Comparison of ENCODE assay signal across 8 cellular contexts in genomic region chr19:1260749-1261511, GRCh38. TPM values are rescaled to one million over a fixed set of nuclear protein-coding genes. Genes with fewer than 3 reads are reported as not detected.
DNase-seq lines count a peak whose midpoint lies in the region; ATAC-seq, FAIRE-seq and TF ChIP-seq lines count a peak whose summit lies in the region.

No MANE protein-coding gene starts in this region.

- H3K27me3 ChIP-seq in AG04450 (ENCODE audit: control insufficient read depth, insufficient read depth, low read length) (no peaks in the 10 kb centered on the region), keratinocyte (ENCODE audit: control insufficient read depth, extremely low read depth, insufficient read depth, low read length) (no peaks in the 10 kb centered on the region)

- H3K4me3 ChIP-seq in AG04450 (ENCODE audit: low read depth, low read length): peak overlapping the region; percentile 66
- H3K4me3 ChIP-seq in keratinocyte (ENCODE audit: control insufficient read depth in 2 of 3, extremely low read depth in 1 of 3, insufficient read depth in 2 of 3, low read depth in 1 of 3, low read length in 3 of 3): peak overlapping the region; percentile 76 to 90 (median 90)

- H3K4me1 ChIP-seq in keratinocyte (ENCODE audit: control insufficient read depth, extremely low read depth, insufficient read depth, low read length): peaks cover 69% of the 10 kb centered on the region

- H3K4me2 ChIP-seq in keratinocyte (ENCODE audit: control insufficient read depth, extremely low read depth, insufficient read depth, low read depth, low read length): peak overlapping the region; percentile 96

- H2AFZ ChIP-seq in keratinocyte (ENCODE audit: control insufficient read depth, low read length): no peak overlapping the region

- CTCF ChIA-PET in AG04450 (lab: Charles Lee): no interaction called here

- peaks cover 2% of the 10 kb centered on the region for H3K9me1 ChIP-seq in keratinocyte (ENCODE audit: control insufficient read depth, extremely low read depth, insufficient read depth, low read length)

- peaks cover 16% of the 10 kb centered on the region for H3K79me2 ChIP-seq in keratinocyte (ENCODE audit: control insufficient read depth, insufficient read depth, low read length)

- H3K9me3 ChIP-seq in AG04450 (ENCODE audit: control insufficient read depth, insufficient read depth, low read length): no peaks in the 10 kb centered on the region; the same call in 1 of the 2 replicates
- H3K9me3 ChIP-seq in keratinocyte (ENCODE audit: control insufficient read depth, low read depth, low read length): no peaks in the 10 kb centered on the region

- peaks cover 12% of the 10 kb centered on the region for H4K20me1 ChIP-seq in keratinocyte (ENCODE audit: control insufficient read depth, extremely low read depth, insufficient read depth, low read length)

- peaks cover 12 to 29% of the 10 kb centered on the region in 2 experiments for H3K36me3 ChIP-seq in keratinocyte (ENCODE audit: control insufficient read depth in 2 of 2, extremely low read depth in 1 of 2, insufficient read depth in 2 of 2, low read length in 2 of 2)

- no peak for FAIRE-seq in keratinocyte (lab: Jason Lieb, UNC)

- DNase-seq in AG04450 (ENCODE audit: low read depth, low spot score) (peak; percentile 93), NCI-H446 (lab: John Stamatoyannopoulos, UW) (peak; percentile 93 to 99), caudate nucleus (lab: John Stamatoyannopoulos, UW) (peak; percentile 45 to 98 (median 93)), keratinocyte (ENCODE audit: low read depth, low spot score) (no peak)
- DNase-seq in activated CD4-positive, CD25-positive, alpha-beta regulatory T cell treated with anti-CD3 and anti-CD28 coated beads, Interleukin-2, amount 50 U/mL, for 16 hours (ENCODE audit: low read depth, low spot score): peak; percentile 93
- DNase-seq in stimulated activated CD4-positive, alpha-beta T cell treated with anti-CD3 and anti-CD28 coated beads, Interleukin-12 subunit alpha, Interleukin-12 subunit beta, amount 100 ng/mL, for 48 hours (ENCODE audit: low read depth in 2 of 3, low spot score in 1 of 3): peak; percentile 94 to 97 (median 95)

- H3K27ac ChIP-seq in AG04450 (ENCODE audit: low read depth, low read length) (peak overlapping the region; percentile 77), caudate nucleus (ENCODE audit: low read depth, low read length) (peak overlapping the region; percentile 89), keratinocyte (ENCODE audit: control insufficient read depth, insufficient read depth, low read length) (peak overlapping the region; percentile 89)

- dilution Hi-C loops in keratinocyte (cut with MboI; ENCODE audit: extremely low pct_ligation_motif_present, low sequenced_read_pairs): no loop called here

- H3K9ac ChIP-seq in keratinocyte (ENCODE audit: control insufficient read depth, extremely low read depth, insufficient read depth, low read length): peak overlapping the region; percentile 88

- POLR2A ChIA-PET in AG04450 (lab: Yijun Ruan, JAX): interaction anchor here (1.2 to 2.9 kb wide), 4 partner anchors 8 to 20 kb away, joined by 3 to 34 read pairs (median 6); partner anchors contain the start of genes ATP5F1D, CIRBP and FAM174C

- TF ChIP-seq CTCF in AG04450 (IDR thresholded peaks at IDR 0.05; ENCODE audit: low read depth, low read length) (no peak), keratinocyte (optimal IDR thresholded peaks at IDR 0.05 in 1 of 3, IDR thresholded peaks at IDR 0.05 in 1 of 3, conservative IDR thresholded peaks at IDR 0.05 in 1 of 3; ENCODE audit: extremely low read depth in 1 of 3, insufficient read depth in 2 of 3, low read length in 3 of 3) (no peak)

- ATAC-seq in GM19023 (IDR thresholded peaks at IDR 0.05; ENCODE audit: unreplicated experiment) (peak; percentile 69), HG03196 (IDR thresholded peaks at IDR 0.05; ENCODE audit: unreplicated experiment) (peak; percentile 41)

RNA-seq across cellular contexts. Expression of gene CIRBP, which starts 8.2 kb away (rescaled TPM):
- polyA plus RNA-seq in AG04450 (2011; rRNA removed): 269 and 274 TPM in 2 replicates
- 121 and 143 TPM in 2 replicates for polyA minus RNA-seq in AG04450 (2011; rRNA and poly(A)+ RNA removed)
- polyA plus RNA-seq in keratinocyte: 97.5 to 164 TPM (median 113 TPM) in 3 replicates
- polyA plus RNA-seq in keratinocyte (2011; ENCODE audit: low read depth): 140 TPM
- 57.4 and 107 TPM in 2 replicates for polyA plus RNA-seq in keratinocyte (2011; cell fraction: cytosol; rRNA removed)
- polyA plus RNA-seq in keratinocyte (2011; cell fraction: nucleus; rRNA removed): 226 and 247 TPM in 2 replicates
- 130 and 149 TPM in 2 replicates for polyA plus RNA-seq in keratinocyte (2012; ENCODE audit: low replicate concordance)
- polyA minus RNA-seq in keratinocyte: 15.5 to 48.4 TPM (median 20.1 TPM) in 3 replicates
- polyA minus RNA-seq in keratinocyte (2011; cell fraction: cytosol; rRNA and poly(A)+ RNA removed): 122 TPM
- polyA minus RNA-seq in keratinocyte (2011; cell fraction: nucleus; rRNA and poly(A)+ RNA removed): 28.2 and 42.2 TPM in 2 replicates

RNA-seq across cellular contexts. Expression of gene MIDN, which starts 12.5 kb away (rescaled TPM):
- polyA plus RNA-seq in AG04450 (2011; rRNA removed) (6.6 and 10.6 TPM in 2 replicates), keratinocyte (4.7 to 14.1 TPM (median 6.8 TPM) in 3 replicates)
- 16.1 and 21.3 TPM in 2 replicates for polyA minus RNA-seq in AG04450 (2011; rRNA and poly(A)+ RNA removed)
- polyA plus RNA-seq in keratinocyte (2011; ENCODE audit: low read depth): 9.3 TPM
- polyA plus RNA-seq in keratinocyte (2011; cell fraction: cytosol; rRNA removed): 3.8 and 6.9 TPM in 2 replicates
- polyA plus RNA-seq in keratinocyte (2011; cell fraction: nucleus; rRNA removed): 23.5 and 31.4 TPM in 2 replicates
- 23.0 and 30.3 TPM in 2 replicates for polyA plus RNA-seq in keratinocyte (2012; ENCODE audit: low replicate concordance)
- 5.9 to 26.1 TPM (median 6.6 TPM) in 3 replicates for polyA minus RNA-seq in keratinocyte
- 44.9 TPM for polyA minus RNA-seq in keratinocyte (2011; cell fraction: cytosol; rRNA and poly(A)+ RNA removed)
- 31.4 and 35.8 TPM in 2 replicates for polyA minus RNA-seq in keratinocyte (2011; cell fraction: nucleus; rRNA and poly(A)+ RNA removed)

RNA-seq across cellular contexts. Expression of gene FAM174C, which starts 14.4 kb away (rescaled TPM):
- polyA plus RNA-seq in AG04450 (2011; rRNA removed): 16.6 and 29.1 TPM in 2 replicates
- polyA minus RNA-seq in AG04450 (2011; rRNA and poly(A)+ RNA removed): 3.8 and 4.7 TPM in 2 replicates
- 18.5 to 30.1 TPM (median 27.6 TPM) in 3 replicates for polyA plus RNA-seq in keratinocyte
- polyA plus RNA-seq in keratinocyte (2011; ENCODE audit: low read depth): 16.5 TPM
- 23.5 and 65.8 TPM in 2 replicates for polyA plus RNA-seq in keratinocyte (2011; cell fraction: cytosol; rRNA removed)
- 16.3 and 21.3 TPM in 2 replicates for polyA plus RNA-seq in keratinocyte (2011; cell fraction: nucleus; rRNA removed)
- polyA plus RNA-seq in keratinocyte (2012; ENCODE audit: low replicate concordance): 45.3 and 60.9 TPM in 2 replicates
- polyA minus RNA-seq in keratinocyte: 7.1 to 15.1 TPM (median 8.0 TPM) in 3 replicates
- 49.3 TPM for polyA minus RNA-seq in keratinocyte (2011; cell fraction: cytosol; rRNA and poly(A)+ RNA removed)
- 3.1 and 5.0 TPM in 2 replicates for polyA minus RNA-seq in keratinocyte (2011; cell fraction: nucleus; rRNA and poly(A)+ RNA removed)

RNA-seq across cellular contexts. Expression of gene ATP5F1D, which starts 19.4 kb away (rescaled TPM):
- polyA plus RNA-seq in AG04450 (2011; rRNA removed) (36.4 and 55.1 TPM in 2 replicates), keratinocyte (51.3 to 95.4 TPM (median 80.0 TPM) in 3 replicates)
- polyA minus RNA-seq in AG04450 (2011; rRNA and poly(A)+ RNA removed): 19.4 and 21.4 TPM in 2 replicates
- 74.6 TPM for polyA plus RNA-seq in keratinocyte (2011; ENCODE audit: low read depth)
- 33.2 and 137 TPM in 2 replicates for polyA plus RNA-seq in keratinocyte (2011; cell fraction: cytosol; rRNA removed)
- 27.1 and 36.2 TPM in 2 replicates for polyA plus RNA-seq in keratinocyte (2011; cell fraction: nucleus; rRNA removed)
- 91.2 and 205 TPM in 2 replicates for polyA plus RNA-seq in keratinocyte (2012; ENCODE audit: low replicate concordance)
- 23.4 to 39.5 TPM (median 25.4 TPM) in 3 replicates for polyA minus RNA-seq in keratinocyte
- polyA minus RNA-seq in keratinocyte (2011; cell fraction: cytosol; rRNA and poly(A)+ RNA removed): 297 TPM
- polyA minus RNA-seq in keratinocyte (2011; cell fraction: nucleus; rRNA and poly(A)+ RNA removed): 29.9 and 36.3 TPM in 2 replicates

RNA-seq across cellular contexts. Expression of gene CBARP, which starts 23.1 kb away (rescaled TPM):
- 1.1 and 1.6 TPM in 2 replicates for polyA plus RNA-seq in AG04450 (2011; rRNA removed)
- polyA minus RNA-seq in AG04450 (2011; rRNA and poly(A)+ RNA removed): 0.55 and 0.91 TPM in 2 replicates
- 0.93 to 2.8 TPM (median 1.2 TPM) in 3 replicates for polyA plus RNA-seq in keratinocyte
- polyA plus RNA-seq in keratinocyte (2011; ENCODE audit: low read depth): 0.51 TPM
- 0.55 and 1.9 TPM in 2 replicates for polyA plus RNA-seq in keratinocyte (2011; cell fraction: cytosol; rRNA removed)
- 3.6 and 6.2 TPM in 2 replicates for polyA plus RNA-seq in keratinocyte (2011; cell fraction: nucleus; rRNA removed)
- polyA plus RNA-seq in keratinocyte (2012; ENCODE audit: low replicate concordance): 3.5 and 3.6 TPM in 2 replicates
- 0.30 to 1.2 TPM (median 1.2 TPM) in 3 replicates for polyA minus RNA-seq in keratinocyte
- 11.5 TPM for polyA minus RNA-seq in keratinocyte (2011; cell fraction: cytosol; rRNA and poly(A)+ RNA removed)
- polyA minus RNA-seq in keratinocyte (2011; cell fraction: nucleus; rRNA and poly(A)+ RNA removed): 3.4 and 7.1 TPM in 2 replicates
